Comparison of ENCODE assay signal across 26 cellular contexts in genomic region chr1:38686306-38687255, GRCh38.
"Had no signal": no experiment of that assay in that cellular context is flagged by ENCODE, and none has a peak within 500 bp of the region (broad histone marks: within the 10 kb centered on the region; RNA-seq: fewer than 3 reads in every experiment).

No MANE protein-coding gene starts in this region.

- H3K27ac Mint-ChIP-seq: mesothelial cell of epicardium; natural killer cell treated with Interleukin-12 subunit alpha and Interleukin-12 subunit beta and Interleukin-15 and Interleukin-18, amount 100 ng/mL, for 72 hours; neural progenitor cell; progenitor cell of endocrine pancreas; stimulated activated naive CD8-positive, alpha-beta T cell treated with anti-CD3 and anti-CD28 coated beads, Interleukin-15, amount 100 ng/mL, for 72 hours had no signal

- H3K9me3 Mint-ChIP-seq: natural killer cell treated with Interleukin-12 subunit alpha and Interleukin-12 subunit beta and Interleukin-15 and Interleukin-18, amount 100 ng/mL, for 72 hours; stimulated activated naive CD8-positive, alpha-beta T cell treated with anti-CD3 and anti-CD28 coated beads, Interleukin-15, amount 100 ng/mL, for 72 hours had no signal

- DNase-seq: dorsolateral prefrontal cortex; effector CD4-positive, alpha-beta T cell; foreskin keratinocyte; heart right ventricle; hippocampal formation; left cardiac atrium; left lung; mesenchymal stem cell; mucosa of descending colon; naive B cell; stimulated activated CD4-positive, alpha-beta T cell treated with anti-CD3 and anti-CD28 coated beads, Interleukin-12 subunit alpha, Interleukin-12 subunit beta, amount 100 ng/mL, for 4 hours; stimulated activated CD4-positive, alpha-beta T cell treated with anti-CD3 and anti-CD28 coated beads, Interleukin-1b, Interleukin-23, amount 100 ng/mL, for 48 hours; stimulated activated CD4-positive, alpha-beta T cell treated with anti-CD3 and anti-CD28 coated beads, Interleukin-4, amount 100 ng/mL, for 1 hour; stimulated activated CD8-positive, alpha-beta memory T cell treated with anti-CD3 and anti-CD28 coated beads, Interleukin-4, amount 100 ng/mL, for 48 hours; stimulated activated naive CD4-positive, alpha-beta T cell; stimulated activated naive CD8-positive, alpha-beta T cell treated with anti-CD3 and anti-CD28 coated beads, Interleukin-15, amount 100 ng/mL, for 72 hours; transverse colon; upper lobe of right lung; uterus had no signal

- H3K4me1 Mint-ChIP-seq: mesothelial cell of epicardium; naive B cell; stimulated activated naive CD8-positive, alpha-beta T cell treated with anti-CD3 and anti-CD28 coated beads, Interleukin-15, amount 100 ng/mL, for 72 hours had no signal

- ATAC-seq: esophagus mucosa; foreskin keratinocyte; gastroesophageal sphincter; heart right ventricle; left cardiac atrium; left lung; mucosa of descending colon; natural killer cell treated with Interleukin-12 subunit alpha and Interleukin-12 subunit beta and Interleukin-15 and Interleukin-18, amount 100 ng/mL, for 72 hours; sciatic nerve; stimulated activated naive CD8-positive, alpha-beta T cell treated with anti-CD3 and anti-CD28 coated beads, Interleukin-15, amount 100 ng/mL, for 72 hours; upper lobe of right lung had no signal

- H3K4me3 Mint-ChIP-seq: mesothelial cell of epicardium; naive B cell; natural killer cell treated with Interleukin-12 subunit alpha and Interleukin-12 subunit beta and Interleukin-15 and Interleukin-18, amount 100 ng/mL, for 72 hours; neural progenitor cell; stimulated activated naive CD8-positive, alpha-beta T cell treated with anti-CD3 and anti-CD28 coated beads, Interleukin-15, amount 100 ng/mL, for 72 hours had no signal

- H3K36me3 Mint-ChIP-seq: mesothelial cell of epicardium; naive B cell; natural killer cell treated with Interleukin-12 subunit alpha and Interleukin-12 subunit beta and Interleukin-15 and Interleukin-18, amount 100 ng/mL, for 72 hours; neural progenitor cell had no signal
